In the genomic region with DNA sequence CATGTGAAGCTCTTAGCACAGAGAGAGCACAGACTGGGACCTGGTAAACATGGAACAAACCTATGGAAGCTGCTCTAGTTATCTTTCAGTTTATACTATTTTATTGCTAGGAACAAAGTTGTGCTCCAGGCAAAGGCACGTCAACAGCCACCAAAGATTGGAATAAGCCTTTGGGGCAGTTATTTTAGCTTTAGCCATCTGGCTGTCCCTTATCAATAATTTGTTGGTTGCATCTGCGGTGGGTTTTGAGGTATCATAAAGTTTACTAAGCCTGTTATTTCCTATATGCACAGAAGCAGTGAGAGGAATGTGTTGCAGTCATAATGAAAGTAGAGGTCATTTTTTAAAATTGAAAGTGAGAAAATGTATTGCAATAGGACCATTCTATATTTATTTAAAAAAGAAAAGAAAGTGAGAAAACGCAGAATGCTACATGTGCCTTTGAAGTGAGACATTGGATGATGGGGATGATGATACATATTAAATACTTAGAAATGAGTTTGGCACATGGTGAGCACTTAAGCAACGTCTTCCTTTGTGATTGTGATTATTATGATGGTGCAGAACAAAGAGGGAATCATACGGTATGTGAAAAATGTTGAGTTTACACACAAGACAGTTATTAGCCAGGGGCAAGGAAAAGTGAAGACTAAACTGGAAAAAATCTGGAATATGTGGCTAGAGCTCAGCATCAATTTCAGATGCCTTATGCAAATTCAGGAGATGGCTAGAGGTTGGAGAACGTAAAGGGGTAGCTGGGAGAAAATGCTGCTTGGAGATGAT, we compare ENCODE assay signal across 8 cellular contexts. TPM values are rescaled to one million over a fixed set of nuclear protein-coding genes. Genes with fewer than 3 reads are reported as not detected.
DNase-seq lines count a peak whose midpoint lies in the region; ATAC-seq and TF ChIP-seq lines count a peak whose summit lies in the region.

No MANE protein-coding gene starts in this region.

- H3K4me2 ChIP-seq in neuronal stem cell (ENCODE audit: insufficient read depth, low read length, poor library complexity, severe bottlenecking): no peak overlapping the region

- WGBS in neuronal stem cell (ENCODE audit: extremely low coverage in 2 of 2, insufficient read length in 2 of 2, insufficient replicate concordance in 1 of 2), 2 donors: no CpG with 5 or more reads among the region's 6 CpGs
- 46 to 59% methylated on average over 6 of the region's 6 CpGs for WGBS in sigmoid colon, 2 donors

- no peak for TF ChIP-seq CTCF in sigmoid colon (IDR thresholded peaks at IDR 0.05)

- TF ChIP-seq EP300 in sigmoid colon (IDR thresholded peaks at IDR 0.05): no peak

- TF ChIP-seq POLR2A in sigmoid colon (IDR thresholded peaks at IDR 0.05): no peak

- H2AFZ ChIP-seq in neuronal stem cell (ENCODE audit: low read length): no peak overlapping the region

- no peak overlapping the region for H2AK5ac ChIP-seq in neuronal stem cell (ENCODE audit: low read depth, low read length)

- no peak overlapping the region for H4K91ac ChIP-seq in neuronal stem cell (ENCODE audit: low read depth, low read length, poor library complexity)

- H3K18ac ChIP-seq in neuronal stem cell (ENCODE audit: low read length): no peak overlapping the region

- H3K9me3 ChIP-seq in SK-N-MC (ENCODE audit: low read depth, low read length): no peaks in the 10 kb centered on the region
- no peaks in the 10 kb centered on the region for H3K9me3 ChIP-seq in neuronal stem cell (replicated peaks in 1 of 2; ENCODE audit: control insufficient read depth in 2 of 2, insufficient read depth in 1 of 2, low read depth in 1 of 2, low read length in 2 of 2)
- no peaks in the 10 kb centered on the region for H3K9me3 ChIP-seq in sigmoid colon

- H3K27ac ChIP-seq in SK-N-MC (peak overlapping the region; percentile 4; the same call in 1 of the 2 replicates), neuronal stem cell (replicated peaks; ENCODE audit: low read length) (peak overlapping the region; percentile 9), sigmoid colon (no peak overlapping the region)

- H2BK5ac ChIP-seq in neuronal stem cell (ENCODE audit: low read length): no peak overlapping the region

- H3K27me3 ChIP-seq in neuronal stem cell (ENCODE audit: control insufficient read depth in 3 of 3, insufficient read depth in 3 of 3, low read depth in 1 of 3, low read length in 3 of 3) (no peaks in the 10 kb centered on the region), sigmoid colon (no peaks in the 10 kb centered on the region)

- DNase-seq in SK-N-MC (ENCODE audit: low read depth, low spot score) (no peak), neuronal stem cell (ENCODE audit: low spot score) (no peak), GOT3 (lab: John Stamatoyannopoulos, UW) (no peak), NCI-H2227 (lab: John Stamatoyannopoulos, UW; ENCODE audit: unreplicated experiment) (no peak), sigmoid colon (no peak), HPDE6-E6E7 (ENCODE audit: extremely low spot score) (no peak)

- H3K36me3 ChIP-seq in SK-N-MC (ENCODE audit: insufficient read depth, low read length) (no peaks in the 10 kb centered on the region), neuronal stem cell (replicated peaks in 1 of 2; ENCODE audit: control insufficient read depth in 2 of 2, insufficient read depth in 2 of 2, low read length in 2 of 2) (no peaks in the 10 kb centered on the region), sigmoid colon (no peaks in the 10 kb centered on the region)

- H3K4ac ChIP-seq in neuronal stem cell (ENCODE audit: low read length): no peak overlapping the region

- no peak overlapping the region for H4K8ac ChIP-seq in neuronal stem cell (ENCODE audit: low read depth, low read length)

- ATAC-seq in GM18861 (IDR thresholded peaks at IDR 0.05; ENCODE audit: unreplicated experiment) (peak; percentile 86), HG02678 (IDR thresholded peaks at IDR 0.05; ENCODE audit: unreplicated experiment) (peak; percentile 88)

- H2BK15ac ChIP-seq in neuronal stem cell (ENCODE audit: low read length): no peak overlapping the region

- intact Hi-C loops in sigmoid colon (cut with DNase I): no loop called here

- H3K79me1 ChIP-seq in neuronal stem cell (ENCODE audit: low read depth, low read length): no peaks in the 10 kb centered on the region

- H3K23ac ChIP-seq in neuronal stem cell (ENCODE audit: low read depth, low read length, poor library complexity): no peak overlapping the region

- H3K4me1 ChIP-seq in neuronal stem cell (ENCODE audit: control insufficient read depth in 2 of 2, insufficient read depth in 1 of 2, low read depth in 1 of 2, low read length in 2 of 2) (peaks cover 7 to 8% of the 10 kb centered on the region in 2 donors), sigmoid colon (peaks cover 0 to 7% (median 0%) of the 10 kb centered on the region in 4 donors)

- peak overlapping the region; percentile 53 for H3K4me3 ChIP-seq in SK-N-MC
- no peak overlapping the region for H3K4me3 ChIP-seq in neuronal stem cell (ENCODE audit: low read length in 2 of 2)
- no peak overlapping the region for H3K4me3 ChIP-seq in sigmoid colon

- H3K14ac ChIP-seq in neuronal stem cell (ENCODE audit: low read length): no peak overlapping the region

- no peak overlapping the region for H2BK12ac ChIP-seq in neuronal stem cell (ENCODE audit: low read length)

- H3K9ac ChIP-seq in SK-N-MC (ENCODE audit: insufficient read length) (no peak overlapping the region), neuronal stem cell (ENCODE audit: low read depth, low read length, poor library complexity) (no peak overlapping the region)

- no peak overlapping the region for H2BK120ac ChIP-seq in neuronal stem cell (ENCODE audit: low read depth, low read length)

RNA-seq across cellular contexts. Expression of a gene that starts 58.3 kb away (rescaled TPM):
- polyA plus RNA-seq in neuronal stem cell (2013, experiment 1 of 2): 10.3 TPM
- 9.7 TPM for polyA plus RNA-seq in neuronal stem cell (2013, experiment 2 of 2)
- 10 to 100 TPM in 1 of 4 donors, 1 to 10 TPM in 3; 3.3 to 11.9 (median 5.1) TPM for total RNA-seq in sigmoid colon
- polyA plus RNA-seq in sigmoid colon: 100 to 1,000 TPM in 1 of 3 donors, 10 to 100 TPM in 2; 75.7 to 105 (median 99.1) TPM

Comparison
In these comparisons a context has a peak if more than half of its experiments do, and no peak if none do; other contexts are left out.
1. H3K27ac ChIP-seq: peak in SK-N-MC (single experiment) and neuronal stem cell (single experiment); none in sigmoid colon (0 of 4).